1 cellular context compared by ENCODE assay signal in the genomic region with DNA sequence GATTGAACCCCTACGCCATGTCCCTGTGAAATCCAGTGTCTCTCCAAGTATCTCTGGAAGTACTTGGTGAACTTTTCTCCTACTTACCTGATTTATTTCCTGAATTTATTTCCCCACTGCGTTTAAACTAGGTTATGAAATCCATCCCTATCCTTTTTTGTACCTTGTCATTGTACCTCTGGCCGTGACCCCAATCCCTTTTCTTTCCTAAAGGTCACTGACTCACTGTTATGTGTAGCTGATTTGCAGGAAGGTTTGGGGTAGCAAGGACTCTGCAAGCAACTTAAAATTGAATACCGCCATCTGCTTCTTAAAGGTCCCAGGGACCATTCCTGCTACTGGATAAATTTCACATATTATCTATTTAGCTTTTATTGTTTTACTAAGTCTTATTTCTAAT.
TF ChIP-seq lines count a peak whose summit lies in the region.

No MANE protein-coding gene starts in this region.

TF ChIP-seq in liver, 16 proteins besides CTCF, POLR2A, EP300 and RAD21 (continued from another document):
- peak; percentile 20 to 85 for TF ChIP-seq RXRA (IDR thresholded peaks at IDR 0.05)
- TF ChIP-seq JUND (IDR thresholded peaks at IDR 0.05): peak in 1 of 2 donors; percentile 54
- no peak for TF ChIP-seq HNF4G (IDR thresholded peaks at IDR 0.05)
- TF ChIP-seq HNF4A (conservative IDR thresholded peaks at IDR 0.05): peak; percentile 15 to 67
- TF ChIP-seq FOXA2 (IDR thresholded peaks at IDR 0.05): no peak
